Comparison of ENCODE assay signal across 17 cellular contexts in genomic region chrX:134737061-134737460, GRCh38. TPM values are rescaled to one million over a fixed set of nuclear protein-coding genes. Genes with fewer than 3 reads are reported as not detected.
DNase-seq lines count a peak whose midpoint lies in the region; ATAC-seq and TF ChIP-seq lines count a peak whose summit lies in the region.
"Had no signal": no experiment of that assay in that cellular context is flagged by ENCODE, and none has a peak within 500 bp of the region (broad histone marks: within the 10 kb centered on the region; RNA-seq: fewer than 3 reads in every experiment).

No MANE protein-coding gene starts in this region.

- peaks cover 3% of the 10 kb centered on the region for H3K9me3 ChIP-seq in mesenchymal stem cell (ENCODE audit: control insufficient read depth, low read length)
- no peaks in the 10 kb centered on the region for H3K9me3 ChIP-seq in upper lobe of right lung

- no peak overlapping the region for H4K91ac ChIP-seq in mesenchymal stem cell (ENCODE audit: low read length)

- H3K79me1 ChIP-seq in mesenchymal stem cell (replicated peaks; ENCODE audit: low read length, poor library complexity, severe bottlenecking), result no peaks in the 10 kb centered on the region

- ATAC-seq in upper lobe of right lung (peak; percentile 64), GM18909 (IDR thresholded peaks at IDR 0.05; ENCODE audit: poor library complexity, unreplicated experiment) (no peak)
- ATAC-seq: T-cell had no signal

- H2BK12ac ChIP-seq in mesenchymal stem cell (ENCODE audit: low read length in 2 of 2), result no peak overlapping the region

- no peak overlapping the region for H3K4me3 ChIP-seq in mesenchymal stem cell (ENCODE audit: insufficient read depth in 1 of 2, low read depth in 1 of 2, low read length in 2 of 2)
- no peak overlapping the region for H3K4me3 ChIP-seq in upper lobe of right lung
- H3K4me3 ChIP-seq in H7 (ENCODE audit: insufficient read depth, low read depth, low read length), result no peak overlapping the region
- H3K4me3 ChIP-seq: BLaER1 treated with 17β-estradiol and CSF1 and Interleukin-3, amounts not matched to agents 10 nM and 100 nM had no signal

- no peak overlapping the region for H3K4ac ChIP-seq in mesenchymal stem cell (ENCODE audit: low read depth in 1 of 2, low read length in 2 of 2)

- H2BK5ac ChIP-seq in mesenchymal stem cell (ENCODE audit: low read depth, low read length, poor library complexity, severe bottlenecking), result no peak overlapping the region

- no peak overlapping the region for H2BK120ac ChIP-seq in mesenchymal stem cell (ENCODE audit: low read depth, low read length)

- H3K14ac ChIP-seq in mesenchymal stem cell (ENCODE audit: low read length in 2 of 2), result no peak overlapping the region

- TF ChIP-seq CTCF in upper lobe of right lung (IDR thresholded peaks at IDR 0.05), result no peak

- no peak overlapping the region for H2BK15ac ChIP-seq in mesenchymal stem cell (ENCODE audit: low read depth, poor library complexity, severe bottlenecking)

- peaks cover 0 to 53% of the 10 kb centered on the region in 2 experiments for H3K27me3 ChIP-seq in mesenchymal stem cell (ENCODE audit: control insufficient read depth in 1 of 2, insufficient read depth in 1 of 2, low read length in 2 of 2)
- H3K27me3 ChIP-seq in upper lobe of right lung, result no peaks in the 10 kb centered on the region
- no peaks in the 10 kb centered on the region for H3K27me3 ChIP-seq in H7 (ENCODE audit: control insufficient read depth, insufficient read depth, low read length)

- H3K23ac ChIP-seq in mesenchymal stem cell (ENCODE audit: low read length in 2 of 2), result no peak overlapping the region

- no peak overlapping the region for H2AK5ac ChIP-seq in mesenchymal stem cell (ENCODE audit: low read length, severe bottlenecking)

- WGBS in mesenchymal stem cell, result 60% methylated on average over 2 of the region's 6 CpGs

- H3K27ac ChIP-seq in mesenchymal stem cell (ENCODE audit: low read length, poor library complexity, severe bottlenecking) (no peak overlapping the region), upper lobe of right lung (no peak overlapping the region)
- H3K27ac ChIP-seq: BLaER1 treated with 17β-estradiol and CSF1 and Interleukin-3, amounts not matched to agents 10 nM and 100 nM; KMS-11; RWPE1 had no signal

- no peak overlapping the region for H4K8ac ChIP-seq in mesenchymal stem cell (ENCODE audit: low read length)

- no peak overlapping the region for H3K18ac ChIP-seq in mesenchymal stem cell (ENCODE audit: low read depth in 1 of 2, low read length in 2 of 2)

- intact Hi-C loops in upper lobe of right lung (cut with DNase I), result no loop called here

- H3K9ac ChIP-seq in mesenchymal stem cell (ENCODE audit: low read length), result no peak overlapping the region
- H3K9ac ChIP-seq: BLaER1 treated with 17β-estradiol and CSF1 and Interleukin-3, amounts not matched to agents 10 nM and 100 nM; KMS-11 had no signal

- DNase-seq in GM04503 (ENCODE audit: low read depth) (peak; percentile 35), dermis blood vessel endothelial cell (peak; percentile 78), mesenchymal stem cell (peak; percentile 75), upper lobe of right lung (no peak), erythroblast (lab: John Stamatoyannopoulos, UW) (no peak), H7 (no peak)
- DNase-seq: activated CD4-positive, alpha-beta T cell treated with anti-CD3 and anti-CD28 coated beads, Interleukin-2, amount 50 U/mL, for 4 hours; activated T-cell treated with anti-CD3 and anti-CD28 coated beads, Interleukin-2, amount 50 U/mL, for 24 hours; HCEC 1CT; kidney; NCI-H2171; substantia nigra; T-cell had no signal

- H2AFZ ChIP-seq in mesenchymal stem cell (ENCODE audit: low read depth, low read length), result no peak overlapping the region

- H3K4me1 ChIP-seq in mesenchymal stem cell (ENCODE audit: control insufficient read depth, insufficient read depth, low read depth, low read length) (peaks cover 4% of the 10 kb centered on the region), upper lobe of right lung (no peaks in the 10 kb centered on the region)

- no peak overlapping the region for H3K4me2 ChIP-seq in mesenchymal stem cell (ENCODE audit: low read length, poor library complexity, severe bottlenecking)
- H3K4me2 ChIP-seq: BLaER1 treated with 17β-estradiol and CSF1 and Interleukin-3, amounts not matched to agents 10 nM and 100 nM; KMS-11 had no signal

- no peak for TF ChIP-seq POLR2A in erythroblast (IDR thresholded peaks at IDR 0.05; ENCODE audit: low read length)

- H3K36me3 ChIP-seq in mesenchymal stem cell (ENCODE audit: control insufficient read depth in 1 of 2, insufficient read depth in 2 of 2, low read depth in 1 of 2, low read length in 2 of 2) (no peaks in the 10 kb centered on the region), upper lobe of right lung (no peaks in the 10 kb centered on the region), H7 (replicated peaks; ENCODE audit: control insufficient read depth, insufficient read depth, low read length) (no peaks in the 10 kb centered on the region)
- H3K36me3 ChIP-seq: BLaER1 treated with 17β-estradiol and CSF1 and Interleukin-3, amounts not matched to agents 10 nM and 100 nM had no signal

RNA-seq across cellular contexts. Expression of gene PABIR2, which starts 59.9 kb away (rescaled TPM):
- total RNA-seq in dermis blood vessel endothelial cell (5.1 and 16.8 TPM in 2 replicates), upper lobe of right lung (20.6 TPM)
- polyA plus RNA-seq in mesenchymal stem cell (2013, experiment 1 of 2), result 10.0 TPM
- polyA plus RNA-seq in mesenchymal stem cell (2013, experiment 2 of 2), result 9.5 TPM
- total RNA-seq in H7 (2014; rRNA removed; shearing (Covaris generic)), result 29.6 and 37.7 TPM in 2 replicates

Comparison
In these comparisons a context has a peak if more than half of its experiments do, and no peak if none do; other contexts are left out.
1. DNase-seq: peak in GM04503 (single experiment), dermis blood vessel endothelial cell (single experiment) and mesenchymal stem cell (single experiment); none in upper lobe of right lung (single experiment), erythroblast (0 of 2) and H7 (single experiment).